In genomic region chr15:63833246-63833696, GRCh38 we compare ENCODE assay signal across 1 cellular context.
TF ChIP-seq lines count a peak whose summit lies in the region.

No MANE protein-coding gene starts in this region.

TF ChIP-seq in HEK293, 187 proteins besides CTCF, POLR2A, EP300 and RAD21 (continued from another document):
- no peak for TF ChIP-seq ZNF18 (tag by site-specific recombination; IDR thresholded peaks at IDR 0.05)
- no peak for TF ChIP-seq ZNF558 (tag by site-specific recombination; IDR thresholded peaks at IDR 0.05)
